Comparison of ENCODE assay signal across 1 cellular context in the genomic region with DNA sequence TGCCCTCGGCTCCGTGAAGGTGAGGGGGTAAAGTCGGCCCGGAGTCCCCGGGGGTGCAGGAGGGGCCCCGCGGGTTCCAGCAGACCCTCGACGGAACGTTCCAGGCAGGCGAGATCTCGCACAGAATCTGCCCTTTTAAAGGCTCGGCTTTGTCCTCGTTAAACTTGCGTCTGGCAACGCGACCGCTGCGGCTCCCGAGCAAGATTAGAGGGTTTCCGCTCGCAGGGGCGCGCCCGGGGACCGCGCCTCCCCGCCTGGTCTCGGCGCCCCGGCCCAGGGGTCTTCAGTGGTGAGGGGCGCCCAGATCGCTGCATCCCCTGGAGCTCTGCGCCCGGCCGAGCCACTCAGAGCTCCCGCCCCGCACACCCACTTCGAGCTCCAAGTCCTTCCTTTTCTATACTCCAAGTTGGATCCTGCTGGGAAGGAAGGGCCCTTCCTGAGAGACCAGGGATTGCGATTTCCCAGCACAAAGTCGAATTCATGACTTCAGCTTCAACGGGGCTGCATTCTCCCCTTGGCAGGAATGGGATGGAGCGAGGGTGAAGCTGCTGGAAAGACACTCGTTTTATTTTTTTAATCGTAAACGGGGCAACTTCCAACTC.
TF ChIP-seq lines count a peak whose summit lies in the region.

No MANE protein-coding gene starts in this region.

TF ChIP-seq in WTC11, 78 proteins besides CTCF, POLR2A, EP300 and RAD21 (continued from another document):
- TF ChIP-seq, protein P1, sequence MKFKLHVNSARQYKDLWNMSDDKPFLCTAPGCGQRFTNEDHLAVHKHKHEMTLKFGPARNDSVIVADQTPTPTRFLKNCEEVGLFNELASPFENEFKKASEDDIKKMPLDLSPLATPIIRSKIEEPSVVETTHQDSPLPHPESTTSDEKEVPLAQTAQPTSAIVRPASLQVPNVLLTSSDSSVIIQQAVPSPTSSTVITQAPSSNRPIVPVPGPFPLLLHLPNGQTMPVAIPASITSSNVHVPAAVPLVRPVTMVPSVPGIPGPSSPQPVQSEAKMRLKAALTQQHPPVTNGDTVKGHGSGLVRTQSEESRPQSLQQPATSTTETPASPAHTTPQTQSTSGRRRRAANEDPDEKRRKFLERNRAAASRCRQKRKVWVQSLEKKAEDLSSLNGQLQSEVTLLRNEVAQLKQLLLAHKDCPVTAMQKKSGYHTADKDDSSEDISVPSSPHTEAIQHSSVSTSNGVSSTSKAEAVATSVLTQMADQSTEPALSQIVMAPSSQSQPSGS (CRISPR knock-in tag; IDR thresholded peaks at IDR 0.05; ENCODE audit: borderline replicate concordance, low read depth): no peak
- TF ChIP-seq NFE2L1 (CRISPR knock-in tag; IDR thresholded peaks at IDR 0.05) (no peak), ESRRA (CRISPR knock-in tag; IDR thresholded peaks at IDR 0.05; ENCODE audit: borderline replicate concordance) (no peak)
